In genomic region chr20:3783068-3783489, GRCh38 we compare ENCODE assay signal across 16 cellular contexts. TPM values are rescaled to one million over a fixed set of nuclear protein-coding genes. Genes with fewer than 3 reads are reported as not detected.
DNase-seq lines count a peak whose midpoint lies in the region; ATAC-seq and TF ChIP-seq lines count a peak whose summit lies in the region.
"Had no signal": no experiment of that assay in that cellular context is flagged by ENCODE, and none has a peak within 500 bp of the region (broad histone marks: within the 10 kb centered on the region; RNA-seq: fewer than 3 reads in every experiment).

No MANE protein-coding gene starts in this region.

- H3K4me1 Mint-ChIP-seq in activated naive CD4-positive, alpha-beta T cell treated with anti-CD3 and anti-CD28 coated beads, Interleukin-2, amount 50 U/mL, for 24 hours: peaks cover 55% of the 10 kb centered on the region
- H3K4me1 Mint-ChIP-seq in glutamatergic neuron (ENCODE audit: low read depth, unreplicated experiment): peaks cover 11% of the 10 kb centered on the region
- H3K4me1 Mint-ChIP-seq in type B pancreatic cell (ENCODE audit: unreplicated experiment): peaks cover 34% of the 10 kb centered on the region

- H3K27me3 Mint-ChIP-seq in activated naive CD4-positive, alpha-beta T cell treated with anti-CD3 and anti-CD28 coated beads, Interleukin-2, amount 50 U/mL, for 24 hours: no peaks in the 10 kb centered on the region
- H3K27me3 Mint-ChIP-seq in glutamatergic neuron (ENCODE audit: unreplicated experiment) (peaks cover 11% of the 10 kb centered on the region), type B pancreatic cell (peaks cover 20% of the 10 kb centered on the region)

- H3K4me3 Mint-ChIP-seq in activated naive CD4-positive, alpha-beta T cell treated with anti-CD3 and anti-CD28 coated beads, Interleukin-2, amount 50 U/mL, for 24 hours: no peak overlapping the region
- peak overlapping the region; percentile 34 for H3K4me3 Mint-ChIP-seq in glutamatergic neuron (ENCODE audit: unreplicated experiment)
- peak overlapping the region; percentile 76 for H3K4me3 Mint-ChIP-seq in type B pancreatic cell

- peak overlapping the region; percentile 55 for H3K27ac Mint-ChIP-seq in activated naive CD4-positive, alpha-beta T cell treated with anti-CD3 and anti-CD28 coated beads, Interleukin-2, amount 50 U/mL, for 24 hours
- H3K27ac Mint-ChIP-seq in activated naive CD4-positive, alpha-beta T cell treated with anti-CD3 and anti-CD28 coated beads, Interleukin-2, amount 50 U/mL, for 72 hours: peak overlapping the region in 1 of 2 donors; percentile 19
- H3K27ac Mint-ChIP-seq in glutamatergic neuron (ENCODE audit: unreplicated experiment) (no peak overlapping the region), type B pancreatic cell (peak overlapping the region; percentile 81)

- peaks cover 4% of the 10 kb centered on the region for H3K36me3 Mint-ChIP-seq in activated naive CD4-positive, alpha-beta T cell treated with anti-CD3 and anti-CD28 coated beads, Interleukin-2, amount 50 U/mL, for 24 hours
- H3K36me3 Mint-ChIP-seq in activated naive CD4-positive, alpha-beta T cell treated with anti-CD3 and anti-CD28 coated beads, Interleukin-2, amount 50 U/mL, for 72 hours: peaks cover 8 to 9% of the 10 kb centered on the region in 2 donors
- no peaks in the 10 kb centered on the region for H3K36me3 Mint-ChIP-seq in glutamatergic neuron (ENCODE audit: unreplicated experiment)
- H3K36me3 Mint-ChIP-seq in type B pancreatic cell: no peaks in the 10 kb centered on the region

- TF ChIP-seq CTCF in glutamatergic neuron (IDR thresholded peaks at IDR 0.05; ENCODE audit: partially characterized antibody, unreplicated experiment) (no peak), type B pancreatic cell (conservative IDR thresholded peaks at IDR 0.05) (no peak)

- ATAC-seq in activated naive CD4-positive, alpha-beta T cell treated with anti-CD3 and anti-CD28 coated beads, Interleukin-2, amount 50 U/mL, for 72 hours: no peak
- ATAC-seq: upper lobe of right lung had no signal

- DNase-seq in activated naive CD4-positive, alpha-beta T cell treated with anti-CD3 and anti-CD28 coated beads, Interleukin-2, amount 50 U/mL, for 72 hours (ENCODE audit: low spot score in 2 of 2): no peak
- DNase-seq in glutamatergic neuron (no peak), type B pancreatic cell (ENCODE audit: extremely low spot score, unreplicated experiment) (no peak), NCI-H82 (lab: John Stamatoyannopoulos, UW) (no peak), GDM1 (lab: John Stamatoyannopoulos, UW) (no peak), Ammon's horn (ENCODE audit: low spot score) (no peak)
- DNase-seq: activated T-cell treated with anti-CD3 and anti-CD28 coated beads for 4 hours, BE2C, IMR-90, NCI-H2081, OCI-M1, sigmoid colon, upper lobe of right lung had no signal

- H3K9me3 Mint-ChIP-seq in activated naive CD4-positive, alpha-beta T cell treated with anti-CD3 and anti-CD28 coated beads, Interleukin-2, amount 50 U/mL, for 24 hours: no peaks in the 10 kb centered on the region
- no peaks in the 10 kb centered on the region for H3K9me3 Mint-ChIP-seq in activated naive CD4-positive, alpha-beta T cell treated with anti-CD3 and anti-CD28 coated beads, Interleukin-2, amount 50 U/mL, for 72 hours
- H3K9me3 Mint-ChIP-seq in glutamatergic neuron (ENCODE audit: unreplicated experiment) (peaks cover 5% of the 10 kb centered on the region), type B pancreatic cell (no peaks in the 10 kb centered on the region)

TF ChIP-seq in PFSK-1, 5 proteins besides CTCF, POLR2A, EP300 and RAD21:
- TF ChIP-seq TAF1 (IDR thresholded peaks at IDR 0.05; ENCODE audit: borderline replicate concordance, insufficient read depth, low read length) (no peak), POLR2AphosphoS5 (IDR thresholded peaks at IDR 0.05; ENCODE audit: low read depth, low read length) (0 out of 2 replicates have a peak, but pooled peaks have one; percentile 7)

RNA-seq across cellular contexts. Expression of gene SPEF1, which starts 1.8 kb away (rescaled TPM):
- total RNA-seq in activated naive CD4-positive, alpha-beta T cell treated with anti-CD3 and anti-CD28 coated beads, Interleukin-2, amount 50 U/mL, for 72 hours: under 1 TPM in 1 of 2 donors, not detected in 1; 0.14 TPM
- polyA plus RNA-seq in PFSK-1 (2012; ENCODE audit: insufficient read length, low read depth): 0.29 TPM
- total RNA-seq in glutamatergic neuron (ENCODE audit: unreplicated experiment) (0.22 TPM), type B pancreatic cell (ENCODE audit: low replicate concordance) (0.55 and 3.0 TPM in 2 replicates)
- total RNA-seq: H4, IMR-90 had no signal

RNA-seq across cellular contexts. Expression of gene CENPB, which starts 3.5 kb away (rescaled TPM):
- total RNA-seq in activated naive CD4-positive, alpha-beta T cell treated with anti-CD3 and anti-CD28 coated beads, Interleukin-2, amount 50 U/mL, for 72 hours: 10 to 100 TPM; 34.4 to 48.1 TPM
- 141 TPM for polyA plus RNA-seq in PFSK-1 (2012; ENCODE audit: insufficient read length, low read depth)
- total RNA-seq in glutamatergic neuron (ENCODE audit: unreplicated experiment): 47.1 TPM
- 63.2 and 68.7 TPM in 2 replicates for total RNA-seq in type B pancreatic cell (ENCODE audit: low replicate concordance)

RNA-seq across cellular contexts. Expression of gene CDC25B, which starts 13.0 kb away (rescaled TPM):
- total RNA-seq in activated naive CD4-positive, alpha-beta T cell treated with anti-CD3 and anti-CD28 coated beads, Interleukin-2, amount 50 U/mL, for 72 hours: 100 to 1,000 TPM in 1 of 2 donors, 10 to 100 TPM in 1; 72.9 to 168 TPM
- polyA plus RNA-seq in PFSK-1 (2012; ENCODE audit: insufficient read length, low read depth): 168 TPM
- 27.6 TPM for total RNA-seq in glutamatergic neuron (ENCODE audit: unreplicated experiment)
- total RNA-seq in type B pancreatic cell (ENCODE audit: low replicate concordance): 34.8 and 51.1 TPM in 2 replicates

RNA-seq across cellular contexts. Expression of gene ADISSP, which starts 15.5 kb away (rescaled TPM):
- total RNA-seq in activated naive CD4-positive, alpha-beta T cell treated with anti-CD3 and anti-CD28 coated beads, Interleukin-2, amount 50 U/mL, for 72 hours: 10 to 100 TPM; 44.7 to 45.0 TPM
- 203 TPM for polyA plus RNA-seq in PFSK-1 (2012; ENCODE audit: insufficient read length, low read depth)
- total RNA-seq in glutamatergic neuron (ENCODE audit: unreplicated experiment) (54.6 TPM), type B pancreatic cell (ENCODE audit: low replicate concordance) (21.7 and 49.4 TPM in 2 replicates)

RNA-seq across cellular contexts. Expression of gene AP5S1, which starts 37.3 kb away (rescaled TPM):
- 10 to 100 TPM; 10.6 to 17.8 TPM for total RNA-seq in activated naive CD4-positive, alpha-beta T cell treated with anti-CD3 and anti-CD28 coated beads, Interleukin-2, amount 50 U/mL, for 72 hours
- 23.8 TPM for polyA plus RNA-seq in PFSK-1 (2012; ENCODE audit: insufficient read length, low read depth)
- total RNA-seq in glutamatergic neuron (ENCODE audit: unreplicated experiment) (8.1 TPM), type B pancreatic cell (ENCODE audit: low replicate concordance) (10.4 and 11.1 TPM in 2 replicates)
